Comparison of ENCODE assay signal across 14 cellular contexts in genomic region chr3:58531956-58532355, GRCh38. TPM values are rescaled to one million over a fixed set of nuclear protein-coding genes. Genes with fewer than 3 reads are reported as not detected.
DNase-seq lines count a peak whose midpoint lies in the region; ATAC-seq and TF ChIP-seq lines count a peak whose summit lies in the region.
"Had no signal": no experiment of that assay in that cellular context is flagged by ENCODE, and none has a peak within 500 bp of the region (broad histone marks: within the 10 kb centered on the region; RNA-seq: fewer than 3 reads in every experiment).

No MANE protein-coding gene starts in this region.

- H2AFZ ChIP-seq in osteoblast (ENCODE audit: low read length), result no peak overlapping the region

- peaks cover 18% of the 10 kb centered on the region for H3K4me1 Mint-ChIP-seq in activated naive CD8-positive, alpha-beta T cell treated with anti-CD3 and anti-CD28 coated beads, Interleukin-2, amount 50 U/mL, for 24 hours
- H3K4me1 Mint-ChIP-seq in activated naive CD8-positive, alpha-beta T cell treated with anti-CD3 and anti-CD28 coated beads for 36 hours, result peaks cover 14% of the 10 kb centered on the region

- H3K4me2 ChIP-seq in osteoblast (ENCODE audit: insufficient read depth, low read length), result no peak overlapping the region

- H3K27me3 Mint-ChIP-seq in activated naive CD8-positive, alpha-beta T cell treated with anti-CD3 and anti-CD28 coated beads, Interleukin-2, amount 50 U/mL, for 24 hours, result no peaks in the 10 kb centered on the region
- no peaks in the 10 kb centered on the region for H3K27me3 Mint-ChIP-seq in activated naive CD8-positive, alpha-beta T cell treated with anti-CD3 and anti-CD28 coated beads for 36 hours
- H3K27me3 Mint-ChIP-seq: brain had no signal

- no peaks in the 10 kb centered on the region for H3K36me3 Mint-ChIP-seq in activated naive CD8-positive, alpha-beta T cell treated with anti-CD3 and anti-CD28 coated beads, Interleukin-2, amount 50 U/mL, for 24 hours (ENCODE audit: low read depth)
- no peaks in the 10 kb centered on the region for H3K36me3 Mint-ChIP-seq in activated naive CD8-positive, alpha-beta T cell treated with anti-CD3 and anti-CD28 coated beads for 36 hours
- H3K36me3 Mint-ChIP-seq: brain had no signal

- H3K9me3 ChIP-seq in osteoblast (ENCODE audit: low read depth, low read length) (no peaks in the 10 kb centered on the region), ascending aorta (no peaks in the 10 kb centered on the region)
- H3K9me3 ChIP-seq: pancreas had no signal

- no peaks in the 10 kb centered on the region for H3K9me3 Mint-ChIP-seq in activated naive CD8-positive, alpha-beta T cell treated with anti-CD3 and anti-CD28 coated beads, Interleukin-2, amount 50 U/mL, for 24 hours
- H3K9me3 Mint-ChIP-seq in activated naive CD8-positive, alpha-beta T cell treated with anti-CD3 and anti-CD28 coated beads for 36 hours, result no peaks in the 10 kb centered on the region
- H3K9me3 Mint-ChIP-seq: activated T-helper 1 cell treated with anti-CD3 and anti-CD28 coated beads, Interleukin-12 subunit alpha, Interleukin-12 subunit beta, Interleukin-2, Interleukin-4 antibody, amounts not matched to agents 30 ng/mL and 10 ng/mL and 1 ng/mL, durations not matched to agents 14 hours and 24 hours and 36 hours had no signal

- H3K27ac ChIP-seq in osteoblast (ENCODE audit: low read depth, low read length) (no peak overlapping the region), ascending aorta (no peak overlapping the region)
- H3K27ac ChIP-seq: C4-2B, pancreas had no signal

- no peak for DNase-seq in activated naive CD8-positive, alpha-beta T cell treated with anti-CD3 and anti-CD28 coated beads, Interleukin-2, amount 50 U/mL, for 24 hours
- no peak for DNase-seq in activated naive CD8-positive, alpha-beta T cell treated with anti-CD3 and anti-CD28 coated beads for 36 hours
- DNase-seq in HFF-Myc (ENCODE audit: extremely low read depth, low read depth) (no peak), SW480 (ENCODE audit: low spot score) (peak; percentile 52), osteoblast (ENCODE audit: insufficient read length, low spot score, missing footprints) (peak; percentile 85), ascending aorta (ENCODE audit: low spot score in 2 of 2) (no peak), foreskin melanocyte (no peak)
- DNase-seq: NCI-H2227 treated with DMSO at 0.1 percent for 48 hours, SIG-M5 had no signal

- H3K27me3 ChIP-seq in osteoblast (ENCODE audit: insufficient read depth, low read length), result no peaks in the 10 kb centered on the region
- H3K27me3 ChIP-seq in ascending aorta, result no peaks in the 10 kb centered on the region
- H3K27me3 ChIP-seq: pancreas had no signal

- H3K79me2 ChIP-seq in osteoblast (ENCODE audit: insufficient read depth, low read length), result no peaks in the 10 kb centered on the region

- no peak overlapping the region for H3K4me3 Mint-ChIP-seq in activated naive CD8-positive, alpha-beta T cell treated with anti-CD3 and anti-CD28 coated beads, Interleukin-2, amount 50 U/mL, for 24 hours
- H3K4me3 Mint-ChIP-seq in activated naive CD8-positive, alpha-beta T cell treated with anti-CD3 and anti-CD28 coated beads for 36 hours, result no peak overlapping the region
- H3K4me3 Mint-ChIP-seq: activated T-helper 1 cell treated with anti-CD3 and anti-CD28 coated beads, Interleukin-12 subunit alpha, Interleukin-12 subunit beta, Interleukin-2, Interleukin-4 antibody, amounts not matched to agents 30 ng/mL and 10 ng/mL and 1 ng/mL, durations not matched to agents 14 hours and 24 hours and 36 hours; brain had no signal

- TF ChIP-seq CTCF in HFF-Myc (IDR thresholded peaks at IDR 0.05; ENCODE audit: low read depth, low read length, missing control alignments) (peak; percentile 11), osteoblast (IDR thresholded peaks at IDR 0.05; ENCODE audit: extremely low read depth, low read depth, low read length) (peak; percentile 33), ascending aorta (IDR thresholded peaks at IDR 0.05) (no peak)

- H4K20me1 ChIP-seq in osteoblast (ENCODE audit: insufficient read depth, low read length), result no peaks in the 10 kb centered on the region

- peak overlapping the region; percentile 82 for H3K27ac Mint-ChIP-seq in activated naive CD8-positive, alpha-beta T cell treated with anti-CD3 and anti-CD28 coated beads, Interleukin-2, amount 50 U/mL, for 24 hours
- no peak overlapping the region for H3K27ac Mint-ChIP-seq in activated naive CD8-positive, alpha-beta T cell treated with anti-CD3 and anti-CD28 coated beads for 36 hours
- H3K27ac Mint-ChIP-seq: activated T-helper 1 cell treated with anti-CD3 and anti-CD28 coated beads, Interleukin-12 subunit alpha, Interleukin-12 subunit beta, Interleukin-2, Interleukin-4 antibody, amounts not matched to agents 30 ng/mL and 10 ng/mL and 1 ng/mL, durations not matched to agents 14 hours and 24 hours and 36 hours had no signal

- H3K4me3 ChIP-seq in HFF-Myc (replicated peaks; ENCODE audit: low read depth, low read length) (no peak overlapping the region), osteoblast (ENCODE audit: insufficient read depth, low read length) (no peak overlapping the region), ascending aorta (no peak overlapping the region)
- H3K4me3 ChIP-seq: pancreas had no signal

- H3K36me3 ChIP-seq in osteoblast (ENCODE audit: insufficient read depth, low read length) (peaks cover 5% of the 10 kb centered on the region), ascending aorta (peaks cover 5 to 53% of the 10 kb centered on the region in 2 donors)
- H3K36me3 ChIP-seq: pancreas had no signal

- H3K4me1 ChIP-seq in osteoblast (ENCODE audit: insufficient read depth, low read length), result peaks cover 20% of the 10 kb centered on the region
- H3K4me1 ChIP-seq in ascending aorta, result peaks cover 0 to 7% of the 10 kb centered on the region in 2 donors

- intact Hi-C loops in ascending aorta (cut with DNase I), result loop anchor here (1.0 to 5.0 kb wide), 3 partner anchors 39 to 210 kb away; partner anchors contain the start of gene KCTD6

- ATAC-seq in activated naive CD8-positive, alpha-beta T cell treated with anti-CD3 and anti-CD28 coated beads, Interleukin-2, amount 50 U/mL, for 24 hours, result peak; percentile 50
- ATAC-seq in HG03097 (IDR thresholded peaks at IDR 0.05; ENCODE audit: low FRiP score, unreplicated experiment), result no peak

RNA-seq across cellular contexts. Expression of gene ACOX2, which starts 5.0 kb away (rescaled TPM):
- total RNA-seq in activated naive CD8-positive, alpha-beta T cell treated with anti-CD3 and anti-CD28 coated beads for 36 hours, result not detected
- total RNA-seq in osteoblast (28.6 and 29.8 TPM in 2 replicates), ascending aorta (32.6 TPM)
- total RNA-seq: activated T-helper 1 cell treated with anti-CD3 and anti-CD28 coated beads, Interleukin-12 subunit alpha, Interleukin-12 subunit beta, Interleukin-2, Interleukin-4 antibody, amounts not matched to agents 30 ng/mL and 10 ng/mL and 1 ng/mL, durations not matched to agents 14 hours and 24 hours and 36 hours had no signal

RNA-seq across cellular contexts. Expression of gene KCTD6, which starts 40.1 kb away (rescaled TPM):
- 1 to 10 TPM; 4.8 to 5.3 TPM for total RNA-seq in activated naive CD8-positive, alpha-beta T cell treated with anti-CD3 and anti-CD28 coated beads for 36 hours
- total RNA-seq in osteoblast, result 8.0 and 10.6 TPM in 2 replicates
- total RNA-seq in ascending aorta, result 6.6 TPM

RNA-seq across cellular contexts. Expression of gene FAM107A, which starts 45.2 kb away (rescaled TPM):
- total RNA-seq in activated naive CD8-positive, alpha-beta T cell treated with anti-CD3 and anti-CD28 coated beads for 36 hours, result not detected
- not detected in 2 replicates for total RNA-seq in osteoblast
- total RNA-seq in ascending aorta, result 93.4 TPM
- total RNA-seq: activated T-helper 1 cell treated with anti-CD3 and anti-CD28 coated beads, Interleukin-12 subunit alpha, Interleukin-12 subunit beta, Interleukin-2, Interleukin-4 antibody, amounts not matched to agents 30 ng/mL and 10 ng/mL and 1 ng/mL, durations not matched to agents 14 hours and 24 hours and 36 hours had no signal

Comparison
In these comparisons a context has a peak if more than half of its experiments do, and no peak if none do; other contexts are left out.
1. DNase-seq: peak in SW480 (single experiment) and osteoblast (single experiment); none in activated naive CD8-positive, alpha-beta T cell treated with anti-CD3 and anti-CD28 coated beads, Interleukin-2, amount 50 U/mL, for 24 hours (single experiment), activated naive CD8-positive, alpha-beta T cell treated with anti-CD3 and anti-CD28 coated beads for 36 hours (single experiment), HFF-Myc (single experiment), ascending aorta (0 of 2) and foreskin melanocyte (single experiment).
2. CTCF ChIP-seq: peak in HFF-Myc (single experiment) and osteoblast (single experiment); none in ascending aorta (0 of 3).
3. RNA of gene ACOX2, which starts 5.0 kb away (total RNA-seq): 32.6 TPM in ascending aorta (single experiment) and 28.6 to 29.8 TPM in osteoblast; not detected in activated naive CD8-positive, alpha-beta T cell treated with anti-CD3 and anti-CD28 coated beads for 36 hours; every median in the first group is over 10 times any median in the second.
4. RNA of gene FAM107A, which starts 45.2 kb away (total RNA-seq): 93.4 TPM in ascending aorta (single experiment); not detected in activated naive CD8-positive, alpha-beta T cell treated with anti-CD3 and anti-CD28 coated beads for 36 hours and not detected in osteoblast; every median in the first group is over 10 times any median in the second.